Comparison of ENCODE assay signal across 8 cellular contexts in the genomic region with DNA sequence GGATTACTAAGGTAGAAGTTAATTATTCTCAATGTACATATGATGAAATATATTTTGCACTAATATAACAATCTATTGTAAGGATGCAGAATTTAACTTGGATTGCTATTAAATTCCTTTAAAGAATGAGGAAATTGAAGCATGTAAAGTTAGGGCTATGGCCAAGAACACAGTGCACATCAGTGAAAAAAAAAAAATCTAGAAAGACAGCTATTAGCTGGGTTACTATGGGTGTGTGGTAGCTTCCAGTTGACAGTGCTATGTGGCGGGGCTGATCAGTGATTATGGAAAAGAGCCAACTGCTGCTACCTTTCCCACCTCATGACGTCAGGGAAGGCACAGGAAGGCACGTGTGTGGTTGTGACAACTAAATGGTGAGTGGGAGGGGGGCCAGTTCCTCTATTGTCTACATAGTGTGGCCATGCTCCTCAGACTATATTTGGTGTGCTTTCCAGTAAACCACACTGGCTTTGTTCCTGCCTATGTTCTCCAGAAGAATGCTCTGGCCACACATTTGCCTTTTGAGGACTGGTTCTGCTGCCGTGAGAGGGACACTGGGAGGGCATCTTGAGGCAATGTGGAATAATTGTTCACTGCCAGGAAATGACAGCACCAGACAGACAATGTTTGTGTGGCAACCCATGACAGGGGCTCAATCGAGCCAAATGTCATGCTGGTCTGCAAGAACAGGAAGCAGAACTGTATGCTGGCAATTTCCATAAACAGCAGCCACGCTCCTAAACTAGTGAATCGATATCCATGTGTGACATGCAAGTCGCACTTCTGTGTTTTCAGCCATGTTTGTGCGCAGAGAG. TPM values are rescaled to one million over a fixed set of nuclear protein-coding genes. Genes with fewer than 3 reads are reported as not detected.
DNase-seq lines count a peak whose midpoint lies in the region; ATAC-seq and TF ChIP-seq lines count a peak whose summit lies in the region.

No MANE protein-coding gene starts in this region.

- TF ChIP-seq POLR2A in spleen (IDR thresholded peaks at IDR 0.05) = no peak

- H3K4me1 Mint-ChIP-seq in activated naive CD8-positive, alpha-beta T cell treated with anti-CD3 and anti-CD28 coated beads, Interleukin-2, amount 10 ng/mL, durations not matched to agents 7 days and 5 days = peaks cover 48% of the 10 kb centered on the region

- no peaks in the 10 kb centered on the region for H3K27me3 ChIP-seq in HUES48 (ENCODE audit: control insufficient read depth, insufficient read depth, low read length)
- no peaks in the 10 kb centered on the region for H3K27me3 ChIP-seq in SJCRH30
- no peaks in the 10 kb centered on the region for H3K27me3 ChIP-seq in right atrium auricular region
- H3K27me3 ChIP-seq in spleen (replicated peaks in 1 of 7) = no peaks in the 10 kb centered on the region

- intact Hi-C loops in spleen (cut with DNase I; ENCODE audit: low total_unique reads) = no loop called here

- H3K4me3 ChIP-seq in HUES48 (ENCODE audit: low read depth, low read length) (no peak overlapping the region), SJCRH30 (no peak overlapping the region; the same call in 1 of the 2 replicates), right atrium auricular region (no peak overlapping the region), spleen (peak overlapping the region in 2 of 8 donors; percentile 4 to 57)

- peak overlapping the region; percentile 44 for H3K4me3 Mint-ChIP-seq in activated naive CD8-positive, alpha-beta T cell treated with anti-CD3 and anti-CD28 coated beads, Interleukin-2, amount 10 ng/mL, durations not matched to agents 7 days and 5 days

- H3K9me3 Mint-ChIP-seq in activated naive CD8-positive, alpha-beta T cell treated with anti-CD3 and anti-CD28 coated beads, Interleukin-2, amount 10 ng/mL, durations not matched to agents 7 days and 5 days = no peaks in the 10 kb centered on the region

- 0 out of 2 replicates have a peak, but pooled peaks cover 6% of the 10 kb centered on the region for H3K36me3 ChIP-seq in HUES48 (ENCODE audit: control insufficient read depth, insufficient read depth, low read length)
- no peaks in the 10 kb centered on the region for H3K36me3 ChIP-seq in SJCRH30
- no peaks in the 10 kb centered on the region for H3K36me3 ChIP-seq in right atrium auricular region
- peaks cover 0 to 5% (median 0%) of the 10 kb centered on the region in 6 donors for H3K36me3 ChIP-seq in spleen

- POLR2A ChIA-PET in activated naive CD8-positive, alpha-beta T cell treated with anti-CD3 and anti-CD28 coated beads, Interleukin-2, amount 10 ng/mL, durations not matched to agents 7 days and 5 days (lab: Charles Lee) = interaction anchor here (0.6 to 10.1 kb wide), 4 partner anchors 13 to 534 kb away, joined by 3 to 287 read pairs (median 4); partner anchors contain the start of gene H3-3A

- peak overlapping the region; percentile 37 for H3K27ac ChIP-seq in HUES48 (ENCODE audit: low read depth, low read length)
- H3K27ac ChIP-seq in SJCRH30 = no peak overlapping the region
- peak overlapping the region; percentile 80 to 97 for H3K27ac ChIP-seq in right atrium auricular region
- peak overlapping the region; percentile 75 to 98 (median 98) for H3K27ac ChIP-seq in spleen

- WGBS in spleen, 5 donors = 15 to 21% (median 16%) methylated on average over 9 of the region's 9 CpGs

- peak; percentile 28 for ATAC-seq in GM18498 (IDR thresholded peaks at IDR 0.05; ENCODE audit: unreplicated experiment)
- ATAC-seq in activated naive CD8-positive, alpha-beta T cell treated with anti-CD3 and anti-CD28 coated beads, Interleukin-2, amount 10 ng/mL, durations not matched to agents 7 days and 5 days (ENCODE audit: low read depth) = peak; percentile 18

- peak overlapping the region; percentile 80 for H3K27ac Mint-ChIP-seq in activated naive CD8-positive, alpha-beta T cell treated with anti-CD3 and anti-CD28 coated beads, Interleukin-2, amount 10 ng/mL, durations not matched to agents 7 days and 5 days

- no peaks in the 10 kb centered on the region for H3K27me3 Mint-ChIP-seq in activated naive CD8-positive, alpha-beta T cell treated with anti-CD3 and anti-CD28 coated beads, Interleukin-2, amount 10 ng/mL, durations not matched to agents 7 days and 5 days

- H3K9ac ChIP-seq in HUES48 (ENCODE audit: low read depth, low read length) = no peak overlapping the region

- H3K9me3 ChIP-seq in HUES48 (ENCODE audit: control insufficient read depth, insufficient read depth, low read length) = no peaks in the 10 kb centered on the region
- H3K9me3 ChIP-seq in SJCRH30 (replicated peaks) = no peaks in the 10 kb centered on the region
- H3K9me3 ChIP-seq in right atrium auricular region = no peaks in the 10 kb centered on the region
- no peaks in the 10 kb centered on the region for H3K9me3 ChIP-seq in spleen

- H3K36me3 Mint-ChIP-seq in activated naive CD8-positive, alpha-beta T cell treated with anti-CD3 and anti-CD28 coated beads, Interleukin-2, amount 10 ng/mL, durations not matched to agents 7 days and 5 days = peaks cover 3% of the 10 kb centered on the region

- H3K4me1 ChIP-seq in HUES48 (ENCODE audit: control insufficient read depth, insufficient read depth, low read length) = peaks cover 31% of the 10 kb centered on the region
- peaks cover 5% of the 10 kb centered on the region for H3K4me1 ChIP-seq in SJCRH30
- H3K4me1 ChIP-seq in right atrium auricular region = peaks cover 0 to 45% of the 10 kb centered on the region in 2 donors
- H3K4me1 ChIP-seq in spleen = peaks cover 41 to 73% (median 56%) of the 10 kb centered on the region in 6 donors

- TF ChIP-seq CTCF in right atrium auricular region (IDR thresholded peaks at IDR 0.05) = no peak
- peak in 2 of 11 experiments; percentile 4 to 15 for TF ChIP-seq CTCF in spleen (IDR thresholded peaks at IDR 0.05 in 8 of 11, conservative IDR thresholded peaks at IDR 0.05 in 3 of 11)

- peak; percentile 13 to 36 for DNase-seq in SJCRH30
- DNase-seq in activated naive CD8-positive, alpha-beta T cell treated with anti-CD3 and anti-CD28 coated beads, Interleukin-2, amount 10 ng/mL, durations not matched to agents 7 days and 5 days = peak; percentile 43
- peak; percentile 87 for DNase-seq in right atrium auricular region (ENCODE audit: low spot score)
- peak; percentile 90 for DNase-seq in spleen
- no peak for DNase-seq in LoVo (ENCODE audit: low spot score)
- DNase-seq in DMS114 treated with DMSO at 0.1 percent for 48 hours (lab: John Stamatoyannopoulos, UW; ENCODE audit: unreplicated experiment) = no peak

RNA-seq across cellular contexts. Expression of gene SDE2, which starts 2.9 kb away (rescaled TPM):
- total RNA-seq in SJCRH30 (2014; rRNA removed; shearing (Covaris generic)) = 30.7 and 36.9 TPM in 2 replicates
- 10 to 100 TPM; 17.2 to 18.5 TPM for total RNA-seq in activated naive CD8-positive, alpha-beta T cell treated with anti-CD3 and anti-CD28 coated beads, Interleukin-2, amount 10 ng/mL, durations not matched to agents 7 days and 5 days
- total RNA-seq in right atrium auricular region (10 to 100 TPM; 15.5 to 16.3 TPM), spleen (10 to 100 TPM; 18.4 to 23.6 (median 21.7) TPM)
- polyA plus RNA-seq in spleen = 1 to 10 TPM; 4.6 to 9.9 (median 5.6) TPM

Comparison
In these comparisons a context has a peak if more than half of its experiments do, and no peak if none do; other contexts are left out.
1. DNase-seq: peak in SJCRH30 (2 of 2), activated naive CD8-positive, alpha-beta T cell treated with anti-CD3 and anti-CD28 coated beads, Interleukin-2, amount 10 ng/mL, durations not matched to agents 7 days and 5 days (single experiment), right atrium auricular region (single experiment) and spleen (single experiment); none in LoVo (single experiment) and DMS114 treated with DMSO at 0.1 percent for 48 hours (single experiment).